In genomic region chr11:10294289-10294953, GRCh38 we compare ENCODE assay signal across 8 cellular contexts. TPM values are rescaled to one million over a fixed set of nuclear protein-coding genes. Genes with fewer than 3 reads are reported as not detected.
DNase-seq lines count a peak whose midpoint lies in the region; ATAC-seq, FAIRE-seq and TF ChIP-seq lines count a peak whose summit lies in the region.

No MANE protein-coding gene starts in this region.

- peaks cover 0 to 2% of the 10 kb centered on the region in 2 experiments for H3K36me3 ChIP-seq in endothelial cell of umbilical vein (ENCODE audit: control insufficient read depth in 2 of 2, extremely low read depth in 1 of 2, insufficient read depth in 2 of 2, low read length in 2 of 2)

- DNase-seq in activated T-cell treated with anti-CD3 and anti-CD28 coated beads, Interleukin-2, amount 50 U/mL, for 24 hours, result peak; percentile 34
- no peak for DNase-seq in activated T-cell treated with anti-CD3 and anti-CD28 coated beads, Interleukin-2, amount 50 U/mL, for 48 hours
- DNase-seq in SK-MEL-5 (ENCODE audit: low read depth, low spot score) (peak; percentile 41), endothelial cell of umbilical vein (ENCODE audit: low read depth, low spot score) (peak; percentile 63), mesothelial cell of epicardium (ENCODE audit: low spot score in 2 of 2, unreplicated experiment in 2 of 2) (peak in 1 of 2 experiments; percentile 70), urothelium cell line (ENCODE audit: low spot score) (peak; percentile 53), SKM-1 (lab: John Stamatoyannopoulos, UW; ENCODE audit: unreplicated experiment) (no peak)

- H3K4me3 Mint-ChIP-seq in activated T-cell treated with anti-CD3 and anti-CD28 coated beads, Interleukin-2, amount 50 U/mL, for 24 hours, result peak overlapping the region; percentile 74
- H3K4me3 Mint-ChIP-seq in mesothelial cell of epicardium, result peak overlapping the region; percentile 91

- H3K27me3 ChIP-seq in endothelial cell of umbilical vein (ENCODE audit: control insufficient read depth in 2 of 2, insufficient read depth in 2 of 2, low read length in 2 of 2), result no peaks in the 10 kb centered on the region

- H3K9me3 Mint-ChIP-seq in activated T-cell treated with anti-CD3 and anti-CD28 coated beads, Interleukin-2, amount 50 U/mL, for 24 hours, result no peaks in the 10 kb centered on the region
- H3K9me3 Mint-ChIP-seq in mesothelial cell of epicardium, result no peaks in the 10 kb centered on the region

- POLR2A ChIA-PET in endothelial cell of umbilical vein (lab: Charles Lee), result no interaction called here

- H3K27me3 Mint-ChIP-seq in activated T-cell treated with anti-CD3 and anti-CD28 coated beads, Interleukin-2, amount 50 U/mL, for 24 hours, result peaks cover 48% of the 10 kb centered on the region
- no peaks in the 10 kb centered on the region for H3K27me3 Mint-ChIP-seq in mesothelial cell of epicardium (ENCODE audit: low read depth)

- H3K4me1 Mint-ChIP-seq in activated T-cell treated with anti-CD3 and anti-CD28 coated beads, Interleukin-2, amount 50 U/mL, for 24 hours (ENCODE audit: low read depth), result peaks cover 45% of the 10 kb centered on the region
- peaks cover 29% of the 10 kb centered on the region for H3K4me1 Mint-ChIP-seq in mesothelial cell of epicardium

- peaks cover 37% of the 10 kb centered on the region for H3K79me2 ChIP-seq in endothelial cell of umbilical vein (ENCODE audit: control insufficient read depth, insufficient read depth, low read length)

- H3K27ac Mint-ChIP-seq in activated T-cell treated with anti-CD3 and anti-CD28 coated beads, Interleukin-2, amount 50 U/mL, for 24 hours, result no peak overlapping the region
- peak overlapping the region; percentile 96 for H3K27ac Mint-ChIP-seq in mesothelial cell of epicardium

- intact Hi-C loops in endothelial cell of umbilical vein (cut with micrococcal nuclease), result loop anchor here (1.0 kb wide), 1 partner anchor 9 kb away; no protein-coding TSS in a partner anchor

- FAIRE-seq in endothelial cell of umbilical vein (lab: Jason Lieb, UNC) (peak; percentile 70), urothelium cell line (lab: Jason Lieb, UNC) (no peak)

- H3K4me2 ChIP-seq in endothelial cell of umbilical vein (ENCODE audit: insufficient read depth, low read length), result peak overlapping the region; percentile 79

- H2AFZ ChIP-seq in endothelial cell of umbilical vein (ENCODE audit: low read depth, low read length), result peak overlapping the region; percentile 48

- CTCF ChIA-PET in endothelial cell of umbilical vein (lab: Charles Lee), result interaction anchor here (1.8 kb wide), 1 partner anchor 10 kb away, joined by 9 read pairs; the partner anchor contains the start of gene ADM

- no peak for ATAC-seq in GM21381 (IDR thresholded peaks at IDR 0.05; ENCODE audit: unreplicated experiment)

- no TSS peak for BruUV-seq in endothelial cell of umbilical vein (replicated peaks; lab: Mats Ljungman, UMichigan)

- no peaks in the 10 kb centered on the region for H3K9me1 ChIP-seq in endothelial cell of umbilical vein (replicated peaks; ENCODE audit: control insufficient read depth, extremely low read depth, insufficient read depth, low read length)

- TF ChIP-seq CTCF in endothelial cell of umbilical vein (IDR thresholded peaks at IDR 0.05; ENCODE audit: extremely low read depth in 1 of 2, insufficient read depth in 1 of 2, low read depth in 1 of 2, low read length in 2 of 2) (no peak), mesothelial cell of epicardium (IDR thresholded peaks at IDR 0.05; ENCODE audit: unreplicated experiment) (no peak)

- peak overlapping the region; percentile 80 for H3K9ac ChIP-seq in endothelial cell of umbilical vein (replicated peaks; ENCODE audit: extremely low read depth, insufficient read depth, low read length)

- dilution Hi-C loops in endothelial cell of umbilical vein (cut with MboI; ENCODE audit: extremely low pct_ligation_motif_present, low sequenced_read_pairs), result no loop called here

- peak overlapping the region; percentile 67 for H3K27ac ChIP-seq in endothelial cell of umbilical vein (ENCODE audit: insufficient read depth, low read depth, low read length)

- H3K36me3 Mint-ChIP-seq in activated T-cell treated with anti-CD3 and anti-CD28 coated beads, Interleukin-2, amount 50 U/mL, for 24 hours (ENCODE audit: low read depth), result no peaks in the 10 kb centered on the region
- peaks cover 3% of the 10 kb centered on the region for H3K36me3 Mint-ChIP-seq in mesothelial cell of epicardium

- peaks cover 29% of the 10 kb centered on the region for H3K4me1 ChIP-seq in endothelial cell of umbilical vein (ENCODE audit: control insufficient read depth, extremely low read depth, insufficient read depth, low read length)

- no peaks in the 10 kb centered on the region for H4K20me1 ChIP-seq in endothelial cell of umbilical vein (replicated peaks; ENCODE audit: control insufficient read depth, extremely low read depth, insufficient read depth, low read length)

- in situ Hi-C loops in SK-MEL-5 (cut with HindIII; ENCODE audit: low pct_unique_long_range_greater_than_20kb, low sequenced_read_pairs), result no loop called here

- peak; percentile 28 for TF ChIP-seq POLR2A in endothelial cell of umbilical vein (IDR thresholded peaks at IDR 0.05; ENCODE audit: low read depth, low read length)

- H3K9me3 ChIP-seq in endothelial cell of umbilical vein (replicated peaks; ENCODE audit: control insufficient read depth, insufficient read depth, low read length), result no peaks in the 10 kb centered on the region

- H3K4me3 ChIP-seq in endothelial cell of umbilical vein (replicated peaks in 1 of 3; ENCODE audit: insufficient read depth in 1 of 3, low read depth in 1 of 3, low read length in 3 of 3), result peak overlapping the region; percentile 34 to 96 (median 57)

TF ChIP-seq in endothelial cell of umbilical vein, 7 proteins besides CTCF, POLR2A, EP300 and RAD21:
- TF ChIP-seq POLR2AphosphoS5 (IDR thresholded peaks at IDR 0.05; ENCODE audit: insufficient read depth, low read depth, low read length), result peak; percentile 21
- no peak for TF ChIP-seq GATA2 (IDR thresholded peaks at IDR 0.05; ENCODE audit: insufficient read depth, insufficient read length, low read depth, low read length)

RNA-seq across cellular contexts. Expression of gene SBF2, which starts 0.4 kb away (rescaled TPM):
- total RNA-seq in SK-MEL-5 (2014; rRNA removed; shearing (Covaris generic)), result 27.8 and 29.6 TPM in 2 replicates
- polyA plus RNA-seq in SK-MEL-5 (2015; cell fraction: cytosol; rRNA removed), result 21.4 and 28.7 TPM in 2 replicates
- 15.3 and 26.7 TPM in 2 replicates for polyA plus RNA-seq in SK-MEL-5 (2015; cell fraction: nucleus; rRNA removed)
- total RNA-seq in endothelial cell of umbilical vein, result 36.7 and 42.4 TPM in 2 replicates
- 15.4 and 17.3 TPM in 2 replicates for polyA plus RNA-seq in endothelial cell of umbilical vein
- polyA plus RNA-seq in endothelial cell of umbilical vein (2011; cell fraction: cytosol; rRNA removed), result 19.9 and 24.1 TPM in 2 replicates
- 53.1 and 58.4 TPM in 2 replicates for polyA plus RNA-seq in endothelial cell of umbilical vein (2011; cell fraction: nucleus; rRNA removed)
- polyA plus RNA-seq in endothelial cell of umbilical vein (2012), result 17.9 and 19.2 TPM in 2 replicates
- polyA minus RNA-seq in endothelial cell of umbilical vein, result 58.1 and 80.1 TPM in 2 replicates
- 18.7 TPM for polyA minus RNA-seq in endothelial cell of umbilical vein (2011; cell fraction: cytosol; rRNA and poly(A)+ RNA removed)
- polyA minus RNA-seq in endothelial cell of umbilical vein (2011; cell fraction: nucleus; rRNA and poly(A)+ RNA removed), result 85.3 and 127 TPM in 2 replicates
- 44.7 to 58.4 TPM (median 53.1 TPM) in 3 replicates for total RNA-seq in mesothelial cell of epicardium

RNA-seq across cellular contexts. Expression of gene ADM, which starts 10.5 kb away (rescaled TPM):
- total RNA-seq in SK-MEL-5 (2014; rRNA removed; shearing (Covaris generic)), result 113 and 114 TPM in 2 replicates
- 67.9 and 68.5 TPM in 2 replicates for polyA plus RNA-seq in SK-MEL-5 (2015; cell fraction: cytosol; rRNA removed)
- 255 and 256 TPM in 2 replicates for polyA plus RNA-seq in SK-MEL-5 (2015; cell fraction: nucleus; rRNA removed)
- total RNA-seq in endothelial cell of umbilical vein (36.7 and 45.3 TPM in 2 replicates), mesothelial cell of epicardium (12.8 to 13.8 TPM (median 13.3 TPM) in 3 replicates)
- polyA plus RNA-seq in endothelial cell of umbilical vein, result 40.0 and 55.5 TPM in 2 replicates
- 38.6 and 41.8 TPM in 2 replicates for polyA plus RNA-seq in endothelial cell of umbilical vein (2011; cell fraction: cytosol; rRNA removed)
- 49.5 and 61.8 TPM in 2 replicates for polyA plus RNA-seq in endothelial cell of umbilical vein (2011; cell fraction: nucleus; rRNA removed)
- polyA plus RNA-seq in endothelial cell of umbilical vein (2012), result 35.5 and 48.4 TPM in 2 replicates
- polyA minus RNA-seq in endothelial cell of umbilical vein, result 40.7 and 47.6 TPM in 2 replicates
- 33.7 TPM for polyA minus RNA-seq in endothelial cell of umbilical vein (2011; cell fraction: cytosol; rRNA and poly(A)+ RNA removed)
- polyA minus RNA-seq in endothelial cell of umbilical vein (2011; cell fraction: nucleus; rRNA and poly(A)+ RNA removed), result 21.9 and 33.6 TPM in 2 replicates

Comparison
In these comparisons a context has a peak if more than half of its experiments do, and no peak if none do; other contexts are left out.
1. DNase-seq: peak in activated T-cell treated with anti-CD3 and anti-CD28 coated beads, Interleukin-2, amount 50 U/mL, for 24 hours (single experiment), SK-MEL-5 (single experiment), endothelial cell of umbilical vein (single experiment) and urothelium cell line (single experiment); none in activated T-cell treated with anti-CD3 and anti-CD28 coated beads, Interleukin-2, amount 50 U/mL, for 48 hours (0 of 2) and SKM-1 (single experiment).